Comparison of ENCODE assay signal across 8 cellular contexts in the genomic region with DNA sequence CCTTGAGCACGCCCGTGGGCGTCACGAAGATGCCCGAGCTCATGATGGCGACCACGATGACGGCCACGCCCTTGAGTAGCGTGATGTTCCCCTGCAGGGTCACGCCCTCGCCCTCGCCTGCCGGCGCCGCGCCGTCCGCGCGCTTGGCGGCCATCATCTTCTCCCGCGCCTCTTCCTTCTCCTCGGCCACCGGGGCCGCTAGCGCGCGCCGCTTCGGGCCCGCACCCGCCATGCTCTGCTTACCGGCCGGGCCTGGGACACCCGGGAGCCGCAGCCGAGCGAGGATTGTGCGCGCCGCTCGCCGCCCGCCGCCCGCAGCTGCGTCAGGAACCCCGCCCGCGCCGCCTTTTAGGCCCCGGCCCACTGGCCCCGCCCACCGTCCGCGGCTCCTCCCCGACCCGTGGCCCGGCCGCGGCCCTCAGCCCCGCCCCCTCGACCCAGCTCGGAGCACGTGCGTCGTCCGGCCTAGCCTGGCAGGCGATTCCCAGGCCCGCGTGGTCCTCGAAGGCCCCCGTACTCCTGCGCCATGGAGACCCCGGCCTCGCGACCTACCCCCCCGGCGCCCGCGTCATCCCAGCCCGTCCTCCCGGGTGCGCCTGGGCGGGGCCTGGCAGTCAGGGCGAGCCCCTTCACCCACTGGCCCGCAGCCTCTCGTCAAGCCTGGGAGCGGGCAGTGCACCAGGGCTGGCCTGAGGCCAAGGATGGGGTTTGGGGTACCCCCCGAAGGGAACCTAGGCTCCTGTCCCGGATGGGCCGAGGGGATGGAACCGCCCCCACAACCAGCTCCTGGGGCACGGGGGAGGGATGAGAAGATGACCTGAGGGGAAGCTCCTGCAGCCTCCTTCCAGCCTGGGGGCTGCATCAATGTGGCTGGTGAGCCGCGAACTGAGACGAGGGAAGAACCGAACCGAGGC.
DNase-seq lines count a peak whose midpoint lies in the region; ATAC-seq and TF ChIP-seq lines count a peak whose summit lies in the region.
"Not testable (repeated sequence)": the region's sequence is repeated elsewhere in the genome, so short reads cannot be mapped to it uniquely, and the experiment has no call there.

No MANE protein-coding gene starts in this region.

- not testable (repeated sequence) for H3K27me3 ChIP-seq in esophagus muscularis mucosa; muscle layer of duodenum (ENCODE audit: low read depth, low read length)

- TF ChIP-seq CTCF in esophagus muscularis mucosa (IDR thresholded peaks at IDR 0.05), result not testable (repeated sequence)

- TF ChIP-seq EP300 in esophagus muscularis mucosa (IDR thresholded peaks at IDR 0.05), result not testable (repeated sequence)

- no CpG with 5 or more reads among the region's 101 CpGs for WGBS in esophagus muscularis mucosa

- peak; percentile 80 for TF ChIP-seq POLR2A in esophagus muscularis mucosa (IDR thresholded peaks at IDR 0.05; ENCODE audit: low read depth)

- intact Hi-C loops in esophagus muscularis mucosa (cut with DNase I), result not testable (repeated sequence)

- peak; percentile 53 for ATAC-seq in GM21723 (IDR thresholded peaks at IDR 0.05; ENCODE audit: unreplicated experiment)

- peaks cover 23 to 50% (median 36%) of the 10 kb centered on the region in 4 donors for H3K4me1 ChIP-seq in esophagus muscularis mucosa
- H3K4me1 ChIP-seq in muscle layer of duodenum (ENCODE audit: control insufficient read depth in 1 of 2, insufficient read depth in 2 of 2, low read length in 2 of 2), result peaks cover 0 to 16% of the 10 kb centered on the region in 2 donors

- not testable (repeated sequence) for H3K9me3 ChIP-seq in esophagus muscularis mucosa; muscle layer of duodenum (ENCODE audit: control insufficient read depth in 1 of 2, low read length in 2 of 2)

- H3K36me3 ChIP-seq in esophagus muscularis mucosa; muscle layer of duodenum (ENCODE audit: control insufficient read depth in 1 of 2, insufficient read depth in 2 of 2, low read length in 2 of 2): not testable (repeated sequence)

- H3K4me3 ChIP-seq in Jurkat, Clone E6-1 (ENCODE audit: low read length), result peak overlapping the region; percentile 58
- H3K4me3 ChIP-seq in esophagus muscularis mucosa, result peak overlapping the region; percentile 74 to 79 (median 76)
- peak overlapping the region; percentile 11 to 78 for H3K4me3 ChIP-seq in muscle layer of duodenum (ENCODE audit: low read depth in 1 of 2, low read length in 2 of 2)

- H3K27ac ChIP-seq in esophagus muscularis mucosa (replicated peaks in 1 of 4), result peak overlapping the region; percentile 86 to 98 (median 91)
- H3K27ac ChIP-seq in muscle layer of duodenum (ENCODE audit: low read length), result not testable (repeated sequence)

- DNase-seq in DMS53 treated with DMSO at 0.1 percent for 48 hours (lab: John Stamatoyannopoulos, UW; ENCODE audit: unreplicated experiment) (peak; percentile 66), esophagus muscularis mucosa (ENCODE audit: extremely low spot score) (peak; percentile 99)
- DNase-seq in Jurkat, Clone E6-1 (ENCODE audit: low read depth, low spot score), result peak; percentile 89
- peak; percentile 99 to 100 for DNase-seq in activated T-cell treated with anti-CD3 and anti-CD28 coated beads, Interleukin-2, amount 50 U/mL, for 48 hours
- peak; percentile 94 for DNase-seq in stimulated activated CD8-positive, alpha-beta memory T cell treated with anti-CD3 and anti-CD28 coated beads, Interleukin-7, amount 100 ng/mL, for 24 hours (ENCODE audit: low read depth)

TF ChIP-seq in PFSK-1, 5 proteins besides CTCF, POLR2A, EP300 and RAD21:
- TF ChIP-seq TAF1 (IDR thresholded peaks at IDR 0.05; ENCODE audit: borderline replicate concordance, insufficient read depth, low read length) (0 out of 2 replicates have a peak, but pooled peaks have one; percentile 38), POLR2AphosphoS5 (IDR thresholded peaks at IDR 0.05; ENCODE audit: low read depth, low read length) (peak; percentile 67; the same call in 1 of the 2 replicates)
TF ChIP-seq in PFSK-1: peak in this region for 2; not testable (repeated sequence) for 3.
